26 cellular contexts compared by ENCODE assay signal in genomic region chr4:91340843-91341242, GRCh38.
"Had no signal": no experiment of that assay in that cellular context is flagged by ENCODE, and none has a peak within 500 bp of the region (broad histone marks: within the 10 kb centered on the region; RNA-seq: fewer than 3 reads in every experiment).

No MANE protein-coding gene starts in this region.

- ATAC-seq: stimulated activated effector memory CD8-positive, alpha-beta T cell treated with anti-CD3 and anti-CD28 coated beads, Interleukin-12 subunit alpha, Interleukin-12 subunit beta, amount 100 ng/mL, for 72 hours; stimulated activated memory B cell treated with anti-CD40 and anti-IgM and Interleukin-4, amounts not matched to agents 10 μg/mL and 1 μg/mL and 100 μg/mL, for 72 hours; stimulated activated naive B cell treated with anti-CD40 and anti-IgM and Interleukin-4, amounts not matched to agents 10 μg/mL and 1 μg/mL and 100 μg/mL, for 72 hours; stimulated activated naive CD8-positive, alpha-beta T cell treated with anti-CD3 and anti-CD28 coated beads, Interleukin-15, amount 100 ng/mL, for 72 hours; stimulated activated naive CD8-positive, alpha-beta T cell treated with anti-CD3 and anti-CD28 coated beads, Interleukin-15, Interleukin-2, amounts not matched to agents 100 U/mL and 50 U/mL, for 24 hours; upper lobe of right lung had no signal

- H3K4me3 ChIP-seq: stomach, suprapubic skin, testis, thoracic aorta, thyroid gland, tibial artery, tibial nerve, transverse colon, upper lobe of left lung, upper lobe of right lung, uterus, vagina had no signal

- H3K27me3 ChIP-seq: stomach, suprapubic skin, testis, thyroid gland, tibial artery, tibial nerve, transverse colon, upper lobe of left lung, upper lobe of right lung, uterus, vagina had no signal

- H3K27ac ChIP-seq: stomach, suprapubic skin, testis, thoracic aorta, thyroid gland, tibial artery, tibial nerve, transverse colon, upper lobe of left lung, upper lobe of right lung, uterus, vagina had no signal

- H3K9me3 ChIP-seq: stomach, suprapubic skin, testis, thoracic aorta, thyroid gland, tibial artery, tibial nerve, transverse colon, upper lobe of left lung, upper lobe of right lung, uterus, vagina had no signal

- DNase-seq: stimulated activated CD4-positive, alpha-beta T cell treated with anti-CD3 and anti-CD28 coated beads, Interleukin-2, amount 100 ng/mL, for 48 hours; stimulated activated CD4-positive, alpha-beta T cell treated with anti-CD3 and anti-CD28 coated beads, Interleukin-4, amount 100 ng/mL, for 1 hour; stimulated activated CD4-positive, alpha-beta T cell treated with anti-CD3 and anti-CD28 coated beads, Interleukin-4, amount 100 ng/mL, for 24 hours; stimulated activated CD4-positive, alpha-beta T cell treated with anti-CD3 and anti-CD28 coated beads, Interleukin-4, amount 100 ng/mL, for 4 hours; stimulated activated CD8-positive, alpha-beta memory T cell treated with anti-CD3 and anti-CD28 coated beads, Interleukin-4, amount 100 ng/mL, for 48 hours; stimulated activated naive B cell treated with anti-CD40 and anti-IgM and Interleukin-4, amounts not matched to agents 10 μg/mL and 1 μg/mL and 100 μg/mL, for 72 hours; stimulated activated naive CD4-positive, alpha-beta T cell; stimulated activated naive CD4-positive, alpha-beta T cell treated with Interleukin-2 at 50 U/mL for 16 hours; stimulated activated naive CD8-positive, alpha-beta T cell treated with anti-CD3 and anti-CD28 coated beads, Interleukin-15, amount 100 ng/mL, for 72 hours; stimulated activated naive CD8-positive, alpha-beta T cell treated with anti-CD3 and anti-CD28 coated beads, Interleukin-15, Interleukin-2, amounts not matched to agents 100 U/mL and 50 U/mL, for 24 hours; stomach; substantia nigra; testis; thyroid gland; tibial artery; transverse colon; trophoblast cell; upper lobe of left lung; upper lobe of right lung; uterus had no signal

- H3K4me1 ChIP-seq: stomach, suprapubic skin, testis, thyroid gland, tibial artery, transverse colon, upper lobe of left lung, upper lobe of right lung, uterus, vagina had no signal

- H3K36me3 ChIP-seq: stomach, suprapubic skin, thoracic aorta, thyroid gland, tibial artery, tibial nerve, transverse colon, upper lobe of left lung, upper lobe of right lung, uterus, vagina had no signal
